In the genomic region with DNA sequence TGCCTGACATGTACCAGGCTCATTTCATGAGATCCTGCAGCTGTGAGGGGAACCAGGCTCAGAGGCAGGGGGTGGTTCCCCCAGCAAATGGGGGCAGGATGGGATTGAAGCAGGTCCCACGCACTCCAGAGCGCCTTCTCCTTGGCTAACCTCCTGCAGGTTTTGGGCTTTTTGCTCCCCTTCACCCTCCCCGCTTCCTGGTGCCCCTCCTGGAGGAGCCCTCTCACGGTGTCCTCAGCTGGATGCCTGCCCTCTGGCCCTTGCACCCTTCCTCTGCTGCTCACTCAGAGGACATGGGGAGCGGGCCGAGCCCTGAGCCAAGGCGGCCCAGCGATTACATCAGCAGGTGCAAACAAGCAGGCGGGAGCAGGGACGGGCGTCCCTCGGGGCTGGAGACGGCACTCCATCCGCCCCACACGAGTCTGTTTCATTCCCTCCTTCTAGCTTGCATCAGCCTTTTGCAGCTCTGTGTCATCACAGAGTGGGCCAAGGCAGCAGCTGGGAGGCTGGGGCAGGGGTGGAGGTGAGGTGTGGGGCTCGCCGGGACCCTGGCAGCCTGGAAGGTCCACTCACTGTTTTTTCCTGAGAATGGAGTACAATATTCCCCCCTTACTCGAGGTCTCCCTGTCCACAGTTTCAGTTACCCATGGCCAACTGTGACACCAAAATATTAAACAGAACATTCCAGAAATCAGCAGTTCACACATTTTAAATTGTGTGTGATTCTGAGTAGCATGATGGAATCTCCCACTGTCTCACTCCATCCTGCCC, we compare ENCODE assay signal across 1 cellular context.
TF ChIP-seq lines count a peak whose summit lies in the region.

No MANE protein-coding gene starts in this region.

TF ChIP-seq in H1, 55 proteins besides CTCF, POLR2A, EP300 and RAD21:
- no peak for TF ChIP-seq PHF8 (conservative IDR thresholded peaks at IDR 0.05; ENCODE audit: low read depth, low read length)
- TF ChIP-seq CEBPB (IDR thresholded peaks at IDR 0.05; ENCODE audit: low read depth, low read length) = peak; percentile 64; the same call in 1 of the 2 replicates
